8 cellular contexts compared by ENCODE assay signal in genomic region chr15:31200735-31201151, GRCh38.
A peak's percentile ranks its signal among the peaks of the same experiment; 100 is the strongest.
DNase-seq lines count a peak whose midpoint lies in the region; ATAC-seq and TF ChIP-seq lines count a peak whose summit lies in the region.

No MANE protein-coding gene starts in this region.

- no peak overlapping the region for H3K27ac Mint-ChIP-seq in activated naive CD8-positive, alpha-beta T cell treated with anti-CD3 and anti-CD28 coated beads for 36 hours

- intact Hi-C loops in left ventricle myocardium superior (cut with micrococcal nuclease) = no loop called here

- no peak overlapping the region for H3K9ac ChIP-seq in smooth muscle cell (ENCODE audit: low read depth)

- TF ChIP-seq CTCF in GM12864 (IDR thresholded peaks at IDR 0.05; ENCODE audit: low read depth, low read length, missing control alignments) = peak; percentile 67
- TF ChIP-seq CTCF in smooth muscle cell (IDR thresholded peaks at IDR 0.05; ENCODE audit: borderline replicate concordance, insufficient read depth, poor library complexity, severe bottlenecking) = peak; percentile 42

- H3K4me3 Mint-ChIP-seq in activated naive CD8-positive, alpha-beta T cell treated with anti-CD3 and anti-CD28 coated beads for 36 hours = no peak overlapping the region

- 59% methylated on average over 16 of the region's 16 CpGs for WGBS in smooth muscle cell (ENCODE audit: low lambda C conversion rate)

- no peaks in the 10 kb centered on the region for H3K36me3 Mint-ChIP-seq in activated naive CD8-positive, alpha-beta T cell treated with anti-CD3 and anti-CD28 coated beads for 36 hours

- H3K4me3 ChIP-seq in GM12864 (ENCODE audit: low read depth, low read length) = no peak overlapping the region
- H3K4me3 ChIP-seq in smooth muscle cell = no peak overlapping the region

- no peaks in the 10 kb centered on the region for H3K27me3 ChIP-seq in smooth muscle cell (ENCODE audit: low read depth)

- H3K27ac ChIP-seq in smooth muscle cell (ENCODE audit: low read depth) = no peak overlapping the region

- no peaks in the 10 kb centered on the region for H3K79me2 ChIP-seq in smooth muscle cell (ENCODE audit: low read depth)

- no peaks in the 10 kb centered on the region for H3K9me3 ChIP-seq in smooth muscle cell (replicated peaks; ENCODE audit: low read depth)

- H3K9me3 Mint-ChIP-seq in activated naive CD8-positive, alpha-beta T cell treated with anti-CD3 and anti-CD28 coated beads for 36 hours = no peaks in the 10 kb centered on the region

- peaks cover 21% of the 10 kb centered on the region for H3K4me1 Mint-ChIP-seq in activated naive CD8-positive, alpha-beta T cell treated with anti-CD3 and anti-CD28 coated beads for 36 hours

- H4K20me1 ChIP-seq in smooth muscle cell (ENCODE audit: low read depth) = no peaks in the 10 kb centered on the region

- no peak overlapping the region for H2AFZ ChIP-seq in smooth muscle cell (ENCODE audit: low read depth)

- H3K4me1 ChIP-seq in smooth muscle cell (ENCODE audit: low read depth) = no peaks in the 10 kb centered on the region

- DNase-seq in GM12864 (ENCODE audit: low read depth) (no peak), RPMI7951 (ENCODE audit: low read depth) (peak; percentile 68), left ventricle myocardium superior (peak; percentile 88), smooth muscle cell (lab: John Stamatoyannopoulos, UW; ENCODE audit: unreplicated experiment) (no peak), NCI-H2029 (lab: John Stamatoyannopoulos, UW) (no peak), midbrain (lab: John Stamatoyannopoulos, UW) (no peak), NCI-H446 treated with DMSO at 0.1 percent for 48 hours (lab: John Stamatoyannopoulos, UW) (no peak)
- peak; percentile 59 for DNase-seq in activated naive CD8-positive, alpha-beta T cell treated with anti-CD3 and anti-CD28 coated beads for 36 hours

- H3F3A ChIP-seq in smooth muscle cell (ENCODE audit: low read depth) = no peaks in the 10 kb centered on the region

- H3K36me3 ChIP-seq in smooth muscle cell (ENCODE audit: low read depth) = no peaks in the 10 kb centered on the region

- peak; percentile 96 for ATAC-seq in left ventricle myocardium superior

- H3K27me3 Mint-ChIP-seq in activated naive CD8-positive, alpha-beta T cell treated with anti-CD3 and anti-CD28 coated beads for 36 hours = peaks cover 4% of the 10 kb centered on the region

- H3K4me2 ChIP-seq in smooth muscle cell = no peak overlapping the region

Comparison
In these comparisons a context has a peak if more than half of its experiments do, and no peak if none do; other contexts are left out.
1. DNase-seq: peak in RPMI7951 (single experiment), activated naive CD8-positive, alpha-beta T cell treated with anti-CD3 and anti-CD28 coated beads for 36 hours (single experiment) and left ventricle myocardium superior (single experiment); none in GM12864 (single experiment), smooth muscle cell (single experiment), NCI-H2029 (single experiment), midbrain (single experiment) and NCI-H446 treated with DMSO at 0.1 percent for 48 hours (single experiment).